8 cellular contexts compared by ENCODE assay signal in genomic region chr1:52296345-52296744, GRCh38.
DNase-seq lines count a peak whose midpoint lies in the region; ATAC-seq and TF ChIP-seq lines count a peak whose summit lies in the region.

No MANE protein-coding gene starts in this region.

- DNase-seq in activated CD4-positive, alpha-beta T cell treated with anti-CD3 and anti-CD28 coated beads, Interleukin-2, amount 10 ng/mL, durations not matched to agents 7 days and 5 days: peak; percentile 13
- DNase-seq in activated CD4-positive, alpha-beta T cell treated with anti-CD3 and anti-CD28 coated beads for 1 hour: no peak
- no peak for DNase-seq in Peyer's patch
- DNase-seq in endodermal cell: peak; percentile 49
- peak; percentile 63 for DNase-seq in myocyte (ENCODE audit: low read depth)

- peak overlapping the region; percentile 14; the same call in 1 of the 2 replicates for H2AFZ ChIP-seq in KMS-11 (ENCODE audit: low read depth)

- TF ChIP-seq CTCF in KMS-11 (conservative IDR thresholded peaks at IDR 0.05; ENCODE audit: low read depth, low read length) (peak; percentile 93), Peyer's patch (IDR thresholded peaks at IDR 0.05) (peak; percentile 33 to 82 (median 76)), endodermal cell (conservative IDR thresholded peaks at IDR 0.05) (peak; percentile 86)

- H3K27me3 Mint-ChIP-seq in activated CD4-positive, alpha-beta T cell treated with anti-CD3 and anti-CD28 coated beads, Interleukin-2, amount 10 ng/mL, durations not matched to agents 7 days and 5 days: no peaks in the 10 kb centered on the region
- no peaks in the 10 kb centered on the region for H3K27me3 Mint-ChIP-seq in endodermal cell (ENCODE audit: insufficient read depth)

- no peak for ATAC-seq in GM19455 (IDR thresholded peaks at IDR 0.05; ENCODE audit: unreplicated experiment)
- no peak for ATAC-seq in GM19328 (IDR thresholded peaks at IDR 0.05; ENCODE audit: unreplicated experiment)

- POLR2A ChIA-PET in activated CD4-positive, alpha-beta T cell treated with anti-CD3 and anti-CD28 coated beads, Interleukin-2, amount 10 ng/mL, durations not matched to agents 7 days and 5 days (lab: Charles Lee): no interaction called here

- TF ChIP-seq POLR2A in Peyer's patch (IDR thresholded peaks at IDR 0.05): no peak

- H3K36me3 ChIP-seq in KMS-11 (ENCODE audit: insufficient read depth) (no peaks in the 10 kb centered on the region), Peyer's patch (no peaks in the 10 kb centered on the region), endodermal cell (ENCODE audit: control insufficient read depth, insufficient read depth, low read length) (peaks cover 4% of the 10 kb centered on the region)

- no peaks in the 10 kb centered on the region for H4K20me1 ChIP-seq in KMS-11 (ENCODE audit: insufficient read depth)

- H3K4me1 ChIP-seq in KMS-11 (ENCODE audit: low read depth, poor library complexity, severe bottlenecking) (no peaks in the 10 kb centered on the region), Peyer's patch (no peaks in the 10 kb centered on the region), endodermal cell (ENCODE audit: control insufficient read depth, insufficient read depth, low read length) (no peaks in the 10 kb centered on the region)

- CTCF ChIA-PET in activated CD4-positive, alpha-beta T cell treated with anti-CD3 and anti-CD28 coated beads, Interleukin-2, amount 10 ng/mL, durations not matched to agents 7 days and 5 days (lab: Charles Lee): interaction anchor here (0.5 to 1.0 kb wide), 2 partner anchors 15 to 149 kb away, joined by 3 read pairs; no protein-coding TSS in a partner anchor

- no peak overlapping the region for H3K4me3 Mint-ChIP-seq in activated CD4-positive, alpha-beta T cell treated with anti-CD3 and anti-CD28 coated beads, Interleukin-2, amount 10 ng/mL, durations not matched to agents 7 days and 5 days
- no peak overlapping the region for H3K4me3 Mint-ChIP-seq in endodermal cell

- H3K9me3 ChIP-seq in Peyer's patch (no peaks in the 10 kb centered on the region), endodermal cell (ENCODE audit: control insufficient read depth, low read length) (no peaks in the 10 kb centered on the region)

- H3K27ac Mint-ChIP-seq in activated CD4-positive, alpha-beta T cell treated with anti-CD3 and anti-CD28 coated beads, Interleukin-2, amount 10 ng/mL, durations not matched to agents 7 days and 5 days: no peak overlapping the region
- H3K27ac Mint-ChIP-seq in endodermal cell: no peak overlapping the region

- H3K9ac ChIP-seq in KMS-11: no peak overlapping the region
- no peak overlapping the region for H3K9ac ChIP-seq in endodermal cell (ENCODE audit: extremely low read depth, low read length, poor library complexity, severe bottlenecking)

- H3K4me1 Mint-ChIP-seq in activated CD4-positive, alpha-beta T cell treated with anti-CD3 and anti-CD28 coated beads, Interleukin-2, amount 10 ng/mL, durations not matched to agents 7 days and 5 days: no peaks in the 10 kb centered on the region
- H3K4me1 Mint-ChIP-seq in endodermal cell: no peaks in the 10 kb centered on the region

- H3K36me3 Mint-ChIP-seq in activated CD4-positive, alpha-beta T cell treated with anti-CD3 and anti-CD28 coated beads, Interleukin-2, amount 10 ng/mL, durations not matched to agents 7 days and 5 days (ENCODE audit: low read depth): no peaks in the 10 kb centered on the region
- peaks cover 23% of the 10 kb centered on the region for H3K36me3 Mint-ChIP-seq in endodermal cell (ENCODE audit: low read depth)

- H3K4me2 ChIP-seq in KMS-11: no peak overlapping the region

- 38 to 45% methylated on average over 2 of the region's 2 CpGs for WGBS in endodermal cell (ENCODE audit: insufficient coverage in 1 of 2, insufficient read length in 1 of 2), 2 experiments

- H3K9me3 Mint-ChIP-seq in activated CD4-positive, alpha-beta T cell treated with anti-CD3 and anti-CD28 coated beads, Interleukin-2, amount 10 ng/mL, durations not matched to agents 7 days and 5 days: no peaks in the 10 kb centered on the region
- no peaks in the 10 kb centered on the region for H3K9me3 Mint-ChIP-seq in endodermal cell

- no peaks in the 10 kb centered on the region for H3K79me2 ChIP-seq in KMS-11 (ENCODE audit: insufficient read depth, low read depth)

- H3K4me3 ChIP-seq in KMS-11 (IDR thresholded peaks at IDR 0.05; ENCODE audit: insufficient read depth, low read depth, low read length) (no peak overlapping the region), Peyer's patch (no peak overlapping the region), endodermal cell (ENCODE audit: low read length) (no peak overlapping the region)

- H3K27ac ChIP-seq in KMS-11 (no peak overlapping the region), Peyer's patch (no peak overlapping the region), endodermal cell (ENCODE audit: low read depth, low read length) (no peak overlapping the region)

- no peaks in the 10 kb centered on the region for H3K27me3 ChIP-seq in KMS-11 (ENCODE audit: insufficient read depth, low read depth)
- H3K27me3 ChIP-seq in Peyer's patch: no peaks in the 10 kb centered on the region
- no peaks in the 10 kb centered on the region for H3K27me3 ChIP-seq in endodermal cell (ENCODE audit: control insufficient read depth, insufficient read depth, low read length, poor library complexity, severe bottlenecking)

Comparison
In these comparisons a context has a peak if more than half of its experiments do, and no peak if none do; other contexts are left out.
1. DNase-seq: peak in activated CD4-positive, alpha-beta T cell treated with anti-CD3 and anti-CD28 coated beads, Interleukin-2, amount 10 ng/mL, durations not matched to agents 7 days and 5 days (single experiment), endodermal cell (single experiment) and myocyte (single experiment); none in activated CD4-positive, alpha-beta T cell treated with anti-CD3 and anti-CD28 coated beads for 1 hour (single experiment) and Peyer's patch (0 of 3).
2. Peak in every context shown above with its lines, with median percentiles within 50 percentile points of each other: CTCF ChIP-seq.